28 cellular contexts compared by ENCODE assay signal in the genomic region with DNA sequence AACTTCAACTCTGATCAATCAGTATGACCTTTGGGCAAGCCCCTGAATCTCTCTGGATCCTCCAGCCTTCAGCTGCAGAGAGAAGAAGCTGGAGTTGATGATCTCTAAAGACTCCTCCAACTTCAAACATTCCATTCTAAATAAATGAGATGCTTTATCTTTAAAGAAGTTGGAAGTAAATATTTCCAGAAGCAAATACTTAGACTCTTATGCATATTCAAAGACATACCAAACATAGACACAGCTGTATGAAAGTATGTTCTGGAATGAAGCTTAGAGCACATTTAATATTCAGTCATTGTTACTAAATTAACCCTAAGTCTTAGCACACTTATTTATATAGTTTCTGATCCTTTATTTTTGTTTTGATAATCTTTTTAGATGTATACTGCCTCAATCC.
"Had no signal": no experiment of that assay in that cellular context is flagged by ENCODE, and none has a peak within 500 bp of the region (broad histone marks: within the 10 kb centered on the region; RNA-seq: fewer than 3 reads in every experiment).

No MANE protein-coding gene starts in this region.

- FAIRE-seq: colon, endometrium, endothelial cell of umbilical vein, frontal cortex had no signal

- ATAC-seq: effector memory CD8-positive, alpha-beta T cell; esophagus mucosa; foreskin keratinocyte; gastrocnemius medialis; gastroesophageal sphincter; heart left ventricle; heart right ventricle had no signal

- H3K4me3 ChIP-seq: colonic mucosa, coronary artery, dorsolateral prefrontal cortex, esophagus muscularis mucosa, esophagus squamous epithelium, gastrocnemius medialis, gastroesophageal sphincter, heart left ventricle, heart right ventricle had no signal

- H3K36me3 ChIP-seq: colonic mucosa, esophagus muscularis mucosa, esophagus squamous epithelium, gastrocnemius medialis, gastroesophageal sphincter, heart left ventricle, heart right ventricle had no signal

- H3K27ac ChIP-seq: colonic mucosa, coronary artery, epithelial cell of prostate, esophagus muscularis mucosa, esophagus squamous epithelium, foreskin keratinocyte, gastrocnemius medialis, gastroesophageal sphincter, heart left ventricle, heart right ventricle had no signal

- H3K9me3 ChIP-seq: colonic mucosa, esophagus muscularis mucosa, esophagus squamous epithelium, gastrocnemius medialis had no signal

- DNase-seq: colonic mucosa; cortex of kidney; dermis blood vessel endothelial cell; dorsolateral prefrontal cortex; effector CD4-positive, alpha-beta T cell; effector CD8-positive, alpha-beta T cell; effector memory CD4-positive, alpha-beta T cell; effector memory CD8-positive, alpha-beta T cell; endodermal cell; erythroblast; esophagus squamous epithelium; foreskin fibroblast; foreskin keratinocyte; foreskin melanocyte; gastrocnemius medialis; glutamatergic neuron; head of caudate nucleus; heart left ventricle; heart right ventricle had no signal

- H3K27me3 ChIP-seq: colonic mucosa, dorsolateral prefrontal cortex, esophagus muscularis mucosa, esophagus squamous epithelium, gastrocnemius medialis, gastroesophageal sphincter, heart left ventricle, heart right ventricle had no signal

- H3K4me1 ChIP-seq: colonic mucosa, esophagus muscularis mucosa, esophagus squamous epithelium, foreskin keratinocyte, gastrocnemius medialis, gastroesophageal sphincter, heart right ventricle had no signal
